1 cellular context compared by ENCODE assay signal in genomic region chr1:151061012-151061401, GRCh38.
TF ChIP-seq lines count a peak whose summit lies in the region.

No MANE protein-coding gene starts in this region.

TF ChIP-seq in K562, 482 proteins besides CTCF, POLR2A, EP300 and RAD21 (continued from another document and continues in another):
- no peak for TF ChIP-seq ARID4B (CRISPR knock-in tag; IDR thresholded peaks at IDR 0.05)
- no peak for TF ChIP-seq ILK (tag; IDR thresholded peaks at IDR 0.05; ENCODE audit: borderline replicate concordance, low read depth)
- no peak for TF ChIP-seq HDAC2 (IDR thresholded peaks at IDR 0.05)
- TF ChIP-seq CBX3 (IDR thresholded peaks at IDR 0.05; ENCODE audit: borderline replicate concordance in 1 of 2, low read length in 2 of 2): no peak
- TF ChIP-seq KDM1A (IDR thresholded peaks at IDR 0.05): 0 out of 4 replicates have a peak, but pooled peaks of 1 of the 2 experiments have one; percentile 6
- TF ChIP-seq ZNF512 (tag; IDR thresholded peaks at IDR 0.05): no peak
- TF ChIP-seq FOXJ3 (CRISPR knock-in tag; IDR thresholded peaks at IDR 0.05): no peak
- TF ChIP-seq ZNF175 (CRISPR knock-in tag; IDR thresholded peaks at IDR 0.05; ENCODE audit: low read depth): no peak
- no peak for TF ChIP-seq ZNF347 (CRISPR knock-in tag; IDR thresholded peaks at IDR 0.05; ENCODE audit: low read depth)
- no peak for TF ChIP-seq GMEB1 (CRISPR knock-in tag; IDR thresholded peaks at IDR 0.05)
- TF ChIP-seq GATAD2B (IDR thresholded peaks at IDR 0.05; ENCODE audit: borderline replicate concordance): no peak
- TF ChIP-seq PURB (CRISPR knock-in tag; IDR thresholded peaks at IDR 0.05; ENCODE audit: low read depth): no peak
- no peak for TF ChIP-seq RUNX1 (IDR thresholded peaks at IDR 0.05; ENCODE audit: low read depth)
- TF ChIP-seq ZNF586 (CRISPR knock-in tag; conservative IDR thresholded peaks at IDR 0.05): no peak
- 0 out of 4 replicates have a peak, but pooled peaks of 1 of the 2 experiments have one; percentile 18 for TF ChIP-seq ARNT (IDR thresholded peaks at IDR 0.05)
- no peak for TF ChIP-seq TBL1XR1 (IDR thresholded peaks at IDR 0.05; ENCODE audit: low read length in 2 of 2)
- no peak for TF ChIP-seq SRSF7 (optimal IDR thresholded peaks at IDR 0.05; ENCODE audit: low read depth, low read length)
- no peak for TF ChIP-seq E2F5 (CRISPR knock-in tag; IDR thresholded peaks at IDR 0.05)
- 0 out of 2 replicates have a peak, but pooled peaks have one; percentile 43 for TF ChIP-seq ZBTB2 (IDR thresholded peaks at IDR 0.05)
- no peak for TF ChIP-seq PCBP2 (IDR thresholded peaks at IDR 0.05; ENCODE audit: low read depth, low read length, poor library complexity, severe bottlenecking)
- TF ChIP-seq ETV1 (tag; conservative IDR thresholded peaks at IDR 0.05; ENCODE audit: low read depth): no peak
- no peak for TF ChIP-seq YBX1 (IDR thresholded peaks at IDR 0.05)
- no peak for TF ChIP-seq MCM5 (IDR thresholded peaks at IDR 0.05; ENCODE audit: low read depth)
- TF ChIP-seq ARHGAP35 (IDR thresholded peaks at IDR 0.05; ENCODE audit: partially characterized antibody): peak; percentile 12
- no peak for TF ChIP-seq TCF15 (CRISPR knock-in tag; IDR thresholded peaks at IDR 0.05)
- TF ChIP-seq ZBTB49 (CRISPR knock-in tag; IDR thresholded peaks at IDR 0.05; ENCODE audit: borderline replicate concordance): no peak
- TF ChIP-seq CBFA2T3 (IDR thresholded peaks at IDR 0.05): no peak
- TF ChIP-seq RFX1 (IDR thresholded peaks at IDR 0.05): no peak
- TF ChIP-seq SIRT6 (IDR thresholded peaks at IDR 0.05; ENCODE audit: low read depth, low read length): no peak
- TF ChIP-seq RBM34 (IDR thresholded peaks at IDR 0.05; ENCODE audit: borderline replicate concordance, insufficient read depth, low read length): no peak
- TF ChIP-seq ZNF23 (CRISPR knock-in tag; IDR thresholded peaks at IDR 0.05): no peak
- TF ChIP-seq TAF9B (IDR thresholded peaks at IDR 0.05; ENCODE audit: partially characterized antibody): no peak
- TF ChIP-seq RHOXF2B (CRISPR knock-in tag; conservative IDR thresholded peaks at IDR 0.05): no peak
- 0 out of 2 replicates have a peak, but pooled peaks have one; percentile 23 for TF ChIP-seq SMAD4 (CRISPR knock-in tag; conservative IDR thresholded peaks at IDR 0.05)
- no peak for TF ChIP-seq ZNF764 (CRISPR knock-in tag; IDR thresholded peaks at IDR 0.05; ENCODE audit: low read depth)
- no peak for TF ChIP-seq HSF4 (CRISPR knock-in tag; IDR thresholded peaks at IDR 0.05; ENCODE audit: borderline replicate concordance)
- peak; percentile 67 for TF ChIP-seq ZFX (CRISPR knock-in tag; IDR thresholded peaks at IDR 0.05)
- no peak for TF ChIP-seq PTTG1 (tag; IDR thresholded peaks at IDR 0.05; ENCODE audit: low read depth)
- TF ChIP-seq RERE (CRISPR knock-in tag; IDR thresholded peaks at IDR 0.05; ENCODE audit: borderline replicate concordance): no peak
- no peak for TF ChIP-seq PRPF4 (IDR thresholded peaks at IDR 0.05; ENCODE audit: insufficient read depth, low read depth, low read length, poor library complexity, severe bottlenecking)
- no peak for TF ChIP-seq RNF219 (CRISPR knock-in tag; IDR thresholded peaks at IDR 0.05)
- TF ChIP-seq SMAD3 (CRISPR knock-in tag; conservative IDR thresholded peaks at IDR 0.05): no peak
- no peak for TF ChIP-seq MLX (CRISPR knock-in tag; conservative IDR thresholded peaks at IDR 0.05)
